ENCODE assay signal across 11 cellular contexts in genomic region chr15:26771917-26772587, GRCh38. TPM values are rescaled to one million over a fixed set of nuclear protein-coding genes. Genes with fewer than 3 reads are reported as not detected.
A peak's percentile ranks its signal among the peaks of the same experiment; 100 is the strongest.
DNase-seq lines count a peak whose midpoint lies in the region; ATAC-seq and TF ChIP-seq lines count a peak whose summit lies in the region.
"Had no signal": no experiment of that assay in that cellular context is flagged by ENCODE, and none has a peak within 500 bp of the region (broad histone marks: within the 10 kb centered on the region; RNA-seq: fewer than 3 reads in every experiment).

No MANE protein-coding gene starts in this region.

- CTCF ChIA-PET in A673 (lab: Charles Lee) = no interaction called here

- DNase-seq in GM13976 (ENCODE audit: low spot score) (peak; percentile 18), SK-N-DZ (ENCODE audit: low spot score) (peak; percentile 48), left ventricle myocardium superior (peak; percentile 42), retina (peak; percentile 87), A673 (ENCODE audit: low spot score) (no peak)
- no peak for DNase-seq in activated naive CD4-positive, alpha-beta T cell treated with Interleukin-2 at 50 U/mL for 16 hours
- DNase-seq: activated B cell treated with CpG ODN at 0.5 μM for 24 hours, naive B cell had no signal

- H3K4me1 ChIP-seq in A673 (ENCODE audit: insufficient read depth, low read length, poor library complexity, severe bottlenecking) = no peaks in the 10 kb centered on the region

- no peaks in the 10 kb centered on the region for H3K27me3 ChIP-seq in A673 (replicated peaks; ENCODE audit: insufficient read depth, low read depth, low read length, poor library complexity)

- peak; percentile 73 for ATAC-seq in left ventricle myocardium superior
- no peak for ATAC-seq in GM21526 (IDR thresholded peaks at IDR 0.05; ENCODE audit: low FRiP score, unreplicated experiment)
- ATAC-seq in HG03565 (IDR thresholded peaks at IDR 0.05; ENCODE audit: unreplicated experiment) = no peak

- no peak overlapping the region for H3K4me3 ChIP-seq in A673 (ENCODE audit: low read depth, low read length, poor library complexity, severe bottlenecking)

- in situ Hi-C loops in GM13976 (cut with MboI; ENCODE audit: low sequenced_read_pairs, unreplicated experiment) = no loop called here

- H3K27ac ChIP-seq in A673 (ENCODE audit: low read depth, low read length, poor library complexity, severe bottlenecking) = no peak overlapping the region

- no TSS peak for BruUV-seq in A673 (replicated peaks; lab: Mats Ljungman, UMichigan)

- TF ChIP-seq CTCF in GM13976 (IDR thresholded peaks at IDR 0.05; ENCODE audit: borderline replicate concordance, control extremely low read depth, extremely low read depth, insufficient read depth, missing control alignments) (no peak), A673 (conservative IDR thresholded peaks at IDR 0.05; ENCODE audit: low read depth, low read length) (no peak)

- POLR2A ChIA-PET in A673 (lab: Charles Lee; ENCODE audit: low non-redundant PET) = no interaction called here

- no peaks in the 10 kb centered on the region for H3K36me3 ChIP-seq in A673 (ENCODE audit: insufficient read depth, low read length, poor library complexity, severe bottlenecking)

- intact Hi-C loops in left ventricle myocardium superior (cut with micrococcal nuclease) = no loop called here
- intact Hi-C loops in A673 (cut with micrococcal nuclease; ENCODE audit: unreplicated experiment) = no loop called here

- H3K9me3 ChIP-seq in A673 (ENCODE audit: low read depth, low read length, poor library complexity, severe bottlenecking) = peaks cover 18% of the 10 kb centered on the region

RNA-seq across cellular contexts. Expression of gene GABRB3, which starts 0.8 kb away (rescaled TPM):
- polyA plus RNA-seq in SK-N-DZ (2014; cell fraction: cytosol; rRNA removed) = 33.1 and 34.7 TPM in 2 replicates
- polyA plus RNA-seq in SK-N-DZ (2014; cell fraction: nucleus; rRNA removed) = 17.5 and 19.3 TPM in 2 replicates
- total RNA-seq in left ventricle myocardium superior (4.5 TPM), A673 (2021) (not detected in 2 replicates)
- total RNA-seq: activated B cell treated with CpG ODN at 0.5 μM for 24 hours, M059J had no signal

Comparison
In these comparisons a context has a peak if more than half of its experiments do, and no peak if none do; other contexts are left out.
1. DNase-seq: peak in GM13976 (single experiment), SK-N-DZ (single experiment), left ventricle myocardium superior (single experiment) and retina (single experiment); none in A673 (single experiment) and activated naive CD4-positive, alpha-beta T cell treated with Interleukin-2 at 50 U/mL for 16 hours (single experiment).